ENCODE assay signal across 1 cellular context in genomic region chr10:80200687-80201086, GRCh38.
TF ChIP-seq lines count a peak whose summit lies in the region.

No MANE protein-coding gene starts in this region.

TF ChIP-seq in IMR-90, 13 proteins besides CTCF, POLR2A, EP300 and RAD21:
- no peak for TF ChIP-seq USF2 (IDR thresholded peaks at IDR 0.05; ENCODE audit: low read depth, low read length)
- TF ChIP-seq CHD1 (IDR thresholded peaks at IDR 0.05; ENCODE audit: low read depth, low read length) = no peak
- no peak for TF ChIP-seq MXI1 (IDR thresholded peaks at IDR 0.05; ENCODE audit: borderline replicate concordance, low read depth, low read length)
- no peak for TF ChIP-seq SMC3 (IDR thresholded peaks at IDR 0.05; ENCODE audit: low read depth, low read length)
- TF ChIP-seq CEBPB (IDR thresholded peaks at IDR 0.05; ENCODE audit: low read depth, low read length) = no peak
- no peak for TF ChIP-seq BHLHE40 (IDR thresholded peaks at IDR 0.05; ENCODE audit: low read depth, low read length)
- TF ChIP-seq NFE2L2 (IDR thresholded peaks at IDR 0.05; ENCODE audit: low read depth, low read length) = no peak
- TF ChIP-seq ELK1 (IDR thresholded peaks at IDR 0.05; ENCODE audit: borderline replicate concordance, low read depth, low read length) = no peak
- TF ChIP-seq MAFK (IDR thresholded peaks at IDR 0.05; ENCODE audit: low read depth, low read length) = no peak
